In the genomic region with DNA sequence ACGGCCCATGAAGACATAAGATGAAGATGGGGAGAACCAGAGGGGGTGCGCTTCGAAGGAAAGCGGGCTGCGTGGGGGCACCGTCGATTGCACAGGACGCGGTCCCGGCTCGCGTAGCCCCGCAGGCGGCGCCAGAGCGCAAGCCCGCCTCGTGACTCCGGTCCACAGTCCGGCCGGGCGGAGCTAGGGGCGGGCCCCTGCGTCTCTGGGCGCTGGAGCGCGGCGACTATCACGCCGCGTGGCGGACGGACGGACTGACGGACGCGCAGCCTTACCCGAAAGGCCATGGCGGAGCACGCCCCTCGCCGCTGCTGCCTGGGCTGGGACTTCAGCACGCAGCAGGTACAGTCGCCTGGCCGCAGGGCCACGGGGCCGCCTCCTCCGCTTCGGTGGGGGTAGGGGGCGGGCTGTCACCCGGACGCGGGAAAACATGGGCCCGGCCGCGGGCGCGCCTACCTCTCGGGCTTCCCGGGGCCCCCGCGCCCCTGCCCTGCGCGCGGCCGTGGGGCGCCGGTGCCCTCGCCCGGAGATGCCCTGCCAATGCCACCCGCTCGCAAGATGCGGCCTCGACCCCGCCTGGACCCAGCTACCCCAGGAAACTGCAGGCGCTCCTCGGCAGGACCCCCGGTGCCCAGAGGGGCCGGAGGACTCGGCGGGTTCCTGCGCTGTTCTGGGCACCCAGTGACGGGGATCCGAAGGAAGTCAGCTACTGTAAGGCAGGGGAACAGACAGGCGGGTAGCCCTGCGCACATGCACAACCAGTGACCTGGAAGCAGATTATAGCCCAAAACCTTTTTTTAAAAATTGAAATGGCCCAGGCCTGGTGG, we compare ENCODE assay signal across 8 cellular contexts. TPM values are rescaled to one million over a fixed set of nuclear protein-coding genes. Genes with fewer than 3 reads are reported as not detected.
DNase-seq lines count a peak whose midpoint lies in the region; ATAC-seq and TF ChIP-seq lines count a peak whose summit lies in the region.

A gene (plus strand): TSS at position 202 of the 827 bp plus-strand sequence. CDS start 84 bp downstream, at position 286.

- no peaks in the 10 kb centered on the region for H3K9me3 ChIP-seq in parathyroid adenoma (ENCODE audit: control insufficient read depth, low read length)
- H3K9me3 ChIP-seq in tibial nerve: no peaks in the 10 kb centered on the region

- H3K36me3 Mint-ChIP-seq in IgD-negative memory B cell: no peaks in the 10 kb centered on the region

- peak within 1 kb of the TSS; percentile 57 for H3K4me3 ChIP-seq in parathyroid adenoma (ENCODE audit: low read depth, low read length)
- H3K4me3 ChIP-seq in tibial nerve: peak within 1 kb of the TSS; percentile 47 to 75 (median 66)

- intact Hi-C loops in Right ventricle myocardium superior (cut with DNase I): no loop called here

- no peaks in the 10 kb centered on the region for H3K9me3 Mint-ChIP-seq in IgD-negative memory B cell

- H2AFZ ChIP-seq in parathyroid adenoma: peak within 1 kb of the TSS; percentile 95

- 0 to 2% methylated on average over 47 to 77 of the region's 86 CpGs for WGBS in tibial nerve, 2 donors

- H3K4me1 Mint-ChIP-seq in IgD-negative memory B cell: peaks cover 0 to 3% (median 1%) of the 10 kb centered on the region in 3 donors

- H3K4me2 ChIP-seq in parathyroid adenoma (ENCODE audit: low read length): peak within 1 kb of the TSS; percentile 80

- H3K27ac ChIP-seq in parathyroid adenoma (peak within 1 kb of the TSS; percentile 12), tibial nerve (peak within 1 kb of the TSS in 3 of 4 donors; percentile 15 to 82 (median 60))

- peak within 1 kb of the TSS in 1 of 3 donors; percentile 32 for H3K27ac Mint-ChIP-seq in IgD-negative memory B cell

- TF ChIP-seq POLR2A in tibial nerve (IDR thresholded peaks at IDR 0.05): peak in 1 of 2 donors; percentile 30

- no peaks in the 10 kb centered on the region for H3K79me2 ChIP-seq in parathyroid adenoma

- H3K4me1 ChIP-seq in parathyroid adenoma (peaks cover 2% of the 10 kb centered on the region), tibial nerve (peaks cover 0 to 21% (median 4%) of the 10 kb centered on the region in 4 donors)

- peak in 1 of 2 donors; percentile 68 for TF ChIP-seq EP300 in tibial nerve (IDR thresholded peaks at IDR 0.05)

- DNase-seq in ELR (ENCODE audit: low read depth) (peak; percentile 86), SK-N-DZ (ENCODE audit: low spot score) (peak; percentile 75), Right ventricle myocardium superior (peak; percentile 94), tibial nerve (ENCODE audit: low spot score in 2 of 2) (peak; percentile 72 to 77)
- peak; percentile 80 for DNase-seq in activated naive CD4-positive, alpha-beta T cell treated with anti-CD3 and anti-CD28 coated beads, Interleukin-2, amount 50 U/mL, for 16 hours

- H3K36me3 ChIP-seq in parathyroid adenoma (ENCODE audit: control insufficient read depth, insufficient read depth, low read length): no peaks in the 10 kb centered on the region
- no peaks in the 10 kb centered on the region for H3K36me3 ChIP-seq in tibial nerve

- peak; percentile 98 for ATAC-seq in GM21619 (IDR thresholded peaks at IDR 0.05; ENCODE audit: unreplicated experiment)
- ATAC-seq in Right ventricle myocardium superior (ENCODE audit: poor library complexity): peak; percentile 100

- peak; percentile 91 for TF ChIP-seq CTCF in parathyroid adenoma (IDR thresholded peaks at IDR 0.05)
- TF ChIP-seq CTCF in tibial nerve (IDR thresholded peaks at IDR 0.05): peak; percentile 65 to 97 (median 91)

- H3K27me3 Mint-ChIP-seq in IgD-negative memory B cell: no peaks in the 10 kb centered on the region

- H3K4me3 Mint-ChIP-seq in IgD-negative memory B cell: peak within 1 kb of the TSS; percentile 47 to 88 (median 84)

- peak within 1 kb of the TSS; percentile 64 for H3K9ac ChIP-seq in parathyroid adenoma

- H3K27me3 ChIP-seq in parathyroid adenoma (ENCODE audit: control insufficient read depth, insufficient read depth, low read length): no peaks in the 10 kb centered on the region
- no peaks in the 10 kb centered on the region for H3K27me3 ChIP-seq in tibial nerve

RNA-seq across cellular contexts. Expression of the gene that starts here (rescaled TPM):
- polyA plus RNA-seq in IgD-negative memory B cell: 0.28 TPM
- 5.7 and 7.9 TPM in 2 replicates for polyA plus RNA-seq in SK-N-DZ (2014; cell fraction: cytosol; rRNA removed)
- 8.9 and 11.7 TPM in 2 replicates for polyA plus RNA-seq in SK-N-DZ (2014; cell fraction: nucleus; rRNA removed)
- total RNA-seq in Right ventricle myocardium superior (1.5 TPM), tibial nerve (1 to 10 TPM; 3.1 to 6.6 (median 4.1) TPM)

Comparison
In these comparisons a context has a peak if more than half of its experiments do, and no peak if none do; other contexts are left out.
1. Peak in every context shown above with its lines: DNase-seq, ATAC-seq, H3K4me3 ChIP-seq and H3K27ac ChIP-seq.